1 cellular context compared by ENCODE assay signal in the genomic region with DNA sequence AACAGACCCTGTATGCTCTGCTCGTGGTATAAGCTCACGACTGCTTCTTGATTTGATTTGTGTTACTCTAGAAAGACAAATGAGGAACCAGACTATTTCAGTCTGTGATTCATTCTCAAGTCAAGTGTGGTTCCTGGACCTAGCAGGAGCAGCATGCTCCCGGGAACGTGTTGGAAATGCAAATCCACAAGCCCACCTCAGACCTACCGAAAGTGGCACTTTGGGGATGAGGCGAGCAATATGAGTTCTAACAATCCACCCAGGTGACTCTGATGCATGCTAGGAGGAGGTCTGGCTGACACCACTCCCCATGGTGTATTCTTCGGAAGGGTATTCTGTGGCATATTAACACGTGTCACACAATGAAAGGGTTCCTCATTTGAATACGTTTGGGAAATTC.
TF ChIP-seq lines count a peak whose summit lies in the region.

No MANE protein-coding gene starts in this region.

TF ChIP-seq in WTC11, 78 proteins besides CTCF, POLR2A, EP300 and RAD21 (continued from another document):
- TF ChIP-seq, protein P1, sequence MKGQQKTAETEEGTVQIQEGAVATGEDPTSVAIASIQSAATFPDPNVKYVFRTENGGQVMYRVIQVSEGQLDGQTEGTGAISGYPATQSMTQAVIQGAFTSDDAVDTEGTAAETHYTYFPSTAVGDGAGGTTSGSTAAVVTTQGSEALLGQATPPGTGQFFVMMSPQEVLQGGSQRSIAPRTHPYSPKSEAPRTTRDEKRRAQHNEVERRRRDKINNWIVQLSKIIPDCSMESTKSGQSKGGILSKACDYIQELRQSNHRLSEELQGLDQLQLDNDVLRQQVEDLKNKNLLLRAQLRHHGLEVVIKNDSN (CRISPR knock-in tag; IDR thresholded peaks at IDR 0.05) = no peak
- TF ChIP-seq NFATC4 (CRISPR knock-in tag; IDR thresholded peaks at IDR 0.05) = no peak
- no peak for TF ChIP-seq NR3C1 (CRISPR knock-in tag; conservative IDR thresholded peaks at IDR 0.05; ENCODE audit: low read depth)
- TF ChIP-seq TCF7 (CRISPR knock-in tag; IDR thresholded peaks at IDR 0.05; ENCODE audit: low read depth) = no peak
